Comparison of ENCODE assay signal across 2 cellular contexts in the genomic region with DNA sequence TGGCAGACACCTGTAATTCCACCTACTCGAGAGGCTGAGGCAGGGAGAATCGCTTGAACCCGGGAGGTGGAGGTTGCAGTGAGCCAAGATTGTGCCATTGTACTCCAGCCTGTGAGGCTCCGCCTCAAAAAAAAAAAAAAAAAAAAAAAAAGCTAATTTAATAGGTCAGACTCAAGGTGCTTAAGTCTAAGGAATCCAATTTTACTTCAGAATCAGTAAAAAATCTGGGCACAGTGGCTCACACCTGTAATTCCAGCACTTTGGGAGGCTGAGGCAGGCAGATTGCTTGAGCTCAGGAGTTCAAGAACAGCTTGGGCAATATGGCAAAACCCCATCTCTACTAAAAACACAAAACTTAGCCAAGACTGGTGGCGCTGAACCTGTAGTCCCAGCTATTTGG.
A peak's percentile ranks its signal among the peaks of the same experiment; 100 is the strongest.
TF ChIP-seq lines count a peak whose summit lies in the region.

No MANE protein-coding gene starts in this region.

TF ChIP-seq in HEK293, 187 proteins besides CTCF, POLR2A, EP300 and RAD21:
- TF ChIP-seq, protein P1, sequence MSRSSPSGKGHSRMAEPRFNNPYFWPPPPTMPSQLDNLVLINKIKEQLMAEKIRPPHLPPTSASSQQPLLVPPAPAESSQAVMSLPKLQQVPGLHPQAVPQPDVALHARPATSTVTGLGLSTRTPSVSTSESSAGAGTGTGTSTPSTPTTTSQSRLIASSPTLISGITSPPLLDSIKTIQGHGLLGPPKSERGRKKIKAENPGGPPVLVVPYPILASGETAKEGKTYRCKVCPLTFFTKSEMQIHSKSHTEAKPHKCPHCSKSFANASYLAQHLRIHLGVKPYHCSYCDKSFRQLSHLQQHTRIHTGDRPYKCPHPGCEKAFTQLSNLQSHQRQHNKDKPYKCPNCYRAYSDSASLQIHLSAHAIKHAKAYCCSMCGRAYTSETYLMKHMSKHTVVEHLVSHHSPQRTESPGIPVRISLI (tag by site-specific recombination; IDR thresholded peaks at IDR 0.05) = peak; percentile 60; the same call in 1 of the 2 replicates

TF ChIP-seq in endothelial cell of umbilical vein, 7 proteins besides CTCF, POLR2A, EP300 and RAD21:
- TF ChIP-seq POLR2AphosphoS5 (IDR thresholded peaks at IDR 0.05; ENCODE audit: insufficient read depth, low read depth, low read length) = peak; percentile 19
TF ChIP-seq in endothelial cell of umbilical vein: peak in this region for 1; not testable (repeated sequence) for 6.
